1 cellular context compared by ENCODE assay signal in genomic region chr3:157533298-157533870, GRCh38.
A peak's percentile ranks its signal among the peaks of the same experiment; 100 is the strongest.
TF ChIP-seq lines count a peak whose summit lies in the region.

No MANE protein-coding gene starts in this region.

TF ChIP-seq in IMR-90, 13 proteins besides CTCF, POLR2A, EP300 and RAD21 (continued from another document):
- TF ChIP-seq CHD1 (IDR thresholded peaks at IDR 0.05; ENCODE audit: low read depth, low read length), result no peak
- no peak for TF ChIP-seq USF2 (IDR thresholded peaks at IDR 0.05; ENCODE audit: low read depth, low read length)
- no peak for TF ChIP-seq SMC3 (IDR thresholded peaks at IDR 0.05; ENCODE audit: low read depth, low read length)
- TF ChIP-seq RCOR1 (IDR thresholded peaks at IDR 0.05; ENCODE audit: insufficient replicate concordance, low read length), result peak; percentile 35
- peak; percentile 75 for TF ChIP-seq FOS (IDR thresholded peaks at IDR 0.05; ENCODE audit: low read depth, low read length)
- peak; percentile 66; the same call in 1 of the 2 replicates for TF ChIP-seq MXI1 (IDR thresholded peaks at IDR 0.05; ENCODE audit: borderline replicate concordance, low read depth, low read length)
